In the genomic region with DNA sequence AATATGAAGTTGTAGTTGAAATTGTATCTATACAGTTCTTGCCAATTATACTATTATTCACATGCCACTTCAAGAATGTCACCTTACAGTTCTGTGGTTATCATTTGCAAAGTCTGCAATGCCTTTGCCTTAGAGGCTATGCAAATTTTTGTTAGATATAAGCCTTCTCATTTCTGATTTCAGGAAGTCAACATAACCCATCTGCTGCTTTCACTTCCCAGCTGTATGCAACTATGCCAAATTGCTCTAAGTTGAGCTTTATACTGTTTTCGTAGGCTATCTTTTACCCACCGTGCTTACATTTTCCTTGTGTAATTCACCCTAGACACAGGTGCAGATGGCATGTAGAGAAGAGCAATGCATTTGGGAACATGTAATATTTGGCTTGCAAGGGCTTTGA, we compare ENCODE assay signal across 12 cellular contexts.
"Had no signal": no experiment of that assay in that cellular context is flagged by ENCODE, and none has a peak within 500 bp of the region (broad histone marks: within the 10 kb centered on the region; RNA-seq: fewer than 3 reads in every experiment).

No MANE protein-coding gene starts in this region.

- H3K4me1 Mint-ChIP-seq: stimulated activated naive CD8-positive, alpha-beta T cell treated with anti-CD3 and anti-CD28 coated beads, Interleukin-15, amount 100 ng/mL, for 72 hours had no signal

- H3K4me3 Mint-ChIP-seq: activated CD4-positive, alpha-beta memory T cell treated with anti-CD3 and anti-CD28 coated beads for 36 hours; stimulated activated naive CD8-positive, alpha-beta T cell treated with anti-CD3 and anti-CD28 coated beads, Interleukin-15, amount 100 ng/mL, for 72 hours had no signal

- H3K27ac Mint-ChIP-seq: activated CD4-positive, alpha-beta memory T cell treated with anti-CD3 and anti-CD28 coated beads for 36 hours; stimulated activated naive CD8-positive, alpha-beta T cell treated with anti-CD3 and anti-CD28 coated beads, Interleukin-15, amount 100 ng/mL, for 72 hours had no signal

- H3K27me3 Mint-ChIP-seq: activated CD4-positive, alpha-beta memory T cell treated with anti-CD3 and anti-CD28 coated beads for 36 hours; stimulated activated naive CD8-positive, alpha-beta T cell treated with anti-CD3 and anti-CD28 coated beads, Interleukin-15, amount 100 ng/mL, for 72 hours had no signal

- ATAC-seq: heart right ventricle; left lobe of liver; stimulated activated naive CD8-positive, alpha-beta T cell treated with anti-CD3 and anti-CD28 coated beads, Interleukin-15, amount 100 ng/mL, for 72 hours had no signal

- H3K36me3 Mint-ChIP-seq: activated CD4-positive, alpha-beta memory T cell treated with anti-CD3 and anti-CD28 coated beads for 36 hours had no signal

- FAIRE-seq: endothelial cell of umbilical vein, frontal cortex had no signal

- DNase-seq: activated CD4-positive, alpha-beta memory T cell treated with anti-CD3 and anti-CD28 coated beads for 36 hours; activated gamma-delta T cell treated with Interleukin-2 at 50 U/mL for 16 hours; activated T-cell treated with anti-CD3 and anti-CD28 coated beads, Interleukin-2, amount 50 U/mL, for 48 hours; heart right ventricle; islet precursor cell; stimulated activated CD4-positive, alpha-beta T cell treated with anti-CD3 and anti-CD28 coated beads, Interleukin-2, amount 100 ng/mL, for 48 hours; stimulated activated naive CD8-positive, alpha-beta T cell treated with anti-CD3 and anti-CD28 coated beads, Interleukin-15, amount 100 ng/mL, for 72 hours; T1000; testis had no signal
